1 cellular context compared by ENCODE assay signal in the genomic region with DNA sequence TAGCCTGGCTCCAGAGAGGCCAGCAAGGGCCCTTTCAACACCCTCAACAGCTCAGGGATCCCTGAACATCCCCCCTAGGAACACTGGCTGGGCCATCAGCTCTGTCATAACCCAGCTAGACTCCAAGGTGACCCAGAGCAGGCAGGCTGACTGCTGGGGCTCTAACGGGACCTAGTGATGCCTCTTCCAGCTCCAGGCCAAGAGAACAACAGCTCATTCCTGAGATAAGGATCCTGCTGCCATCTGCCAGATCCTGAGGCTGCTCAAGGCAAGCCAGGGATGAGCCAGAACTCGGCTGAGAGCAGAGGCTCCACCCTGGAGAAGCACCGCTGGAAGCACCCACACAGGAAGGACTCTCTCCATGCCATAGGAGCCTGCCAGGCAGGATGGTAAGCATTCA.
TF ChIP-seq lines count a peak whose summit lies in the region.

No MANE protein-coding gene starts in this region.

TF ChIP-seq in SK-N-SH treated with all-trans-retinoic acid at 6 μM for 48 hours, 23 proteins besides CTCF, POLR2A, EP300 and RAD21 (continued from another document):
- TF ChIP-seq, protein P1, sequence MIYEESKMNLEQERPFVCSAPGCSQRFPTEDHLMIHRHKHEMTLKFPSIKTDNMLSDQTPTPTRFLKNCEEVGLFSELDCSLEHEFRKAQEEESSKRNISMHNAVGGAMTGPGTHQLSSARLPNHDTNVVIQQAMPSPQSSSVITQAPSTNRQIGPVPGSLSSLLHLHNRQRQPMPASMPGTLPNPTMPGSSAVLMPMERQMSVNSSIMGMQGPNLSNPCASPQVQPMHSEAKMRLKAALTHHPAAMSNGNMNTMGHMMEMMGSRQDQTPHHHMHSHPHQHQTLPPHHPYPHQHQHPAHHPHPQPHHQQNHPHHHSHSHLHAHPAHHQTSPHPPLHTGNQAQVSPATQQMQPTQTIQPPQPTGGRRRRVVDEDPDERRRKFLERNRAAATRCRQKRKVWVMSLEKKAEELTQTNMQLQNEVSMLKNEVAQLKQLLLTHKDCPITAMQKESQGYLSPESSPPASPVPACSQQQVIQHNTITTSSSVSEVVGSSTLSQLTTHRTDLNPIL (CRISPR knock-in tag; IDR thresholded peaks at IDR 0.05; ENCODE audit: low read depth), result no peak
- TF ChIP-seq ZNF70 (CRISPR knock-in tag; IDR thresholded peaks at IDR 0.05), result no peak
- TF ChIP-seq SNAI2 (CRISPR knock-in tag; IDR thresholded peaks at IDR 0.05), result no peak
- no peak for TF ChIP-seq ZFP3 (CRISPR knock-in tag; IDR thresholded peaks at IDR 0.05)
